In the genomic region with DNA sequence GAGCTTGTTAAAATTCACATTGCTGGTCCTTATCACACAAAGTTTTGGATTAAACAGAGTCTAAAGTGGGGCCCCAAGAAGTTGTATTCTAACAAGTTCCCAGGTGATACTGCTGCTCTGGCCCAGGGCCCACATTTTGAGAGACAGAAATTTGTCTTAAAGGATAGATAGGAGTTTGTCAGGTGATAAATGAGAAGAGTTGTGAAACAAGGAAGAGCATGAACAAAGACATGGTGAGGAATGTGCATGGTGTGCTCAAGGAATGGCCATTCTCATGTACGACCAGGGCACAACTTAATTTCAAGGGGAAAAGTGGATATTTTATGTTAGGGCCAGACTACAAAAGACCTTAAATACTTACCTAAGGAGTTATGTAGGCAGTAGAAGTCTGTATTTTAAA, we compare ENCODE assay signal across 39 cellular contexts.
"Had no signal": no experiment of that assay in that cellular context is flagged by ENCODE, and none has a peak within 500 bp of the region (broad histone marks: within the 10 kb centered on the region; RNA-seq: fewer than 3 reads in every experiment).

No MANE protein-coding gene starts in this region.

- H3K36me3 Mint-ChIP-seq: activated naive CD4-positive, alpha-beta T cell treated with anti-CD3 and anti-CD28 coated beads, Interleukin-2, amount 10 ng/mL, durations not matched to agents 7 days and 5 days; activated naive CD4-positive, alpha-beta T cell treated with anti-CD3 and anti-CD28 coated beads, Interleukin-2, amount 50 U/mL, for 24 hours; activated naive CD4-positive, alpha-beta T cell treated with anti-CD3 and anti-CD28 coated beads, Interleukin-2, amount 50 U/mL, for 72 hours; activated naive CD8-positive, alpha-beta T cell; activated naive CD8-positive, alpha-beta T cell treated with anti-CD3 and anti-CD28 coated beads for 36 hours; activated naive CD8-positive, alpha-beta T cell treated with anti-CD3 and anti-CD28 coated beads, Interleukin-2, amount 10 ng/mL, durations not matched to agents 7 days and 5 days; brain had no signal

- H3K27ac Mint-ChIP-seq: activated naive CD4-positive, alpha-beta T cell treated with anti-CD3 and anti-CD28 coated beads for 36 hours; activated naive CD4-positive, alpha-beta T cell treated with anti-CD3 and anti-CD28 coated beads, Interleukin-2, amount 10 ng/mL, durations not matched to agents 7 days and 5 days; activated naive CD4-positive, alpha-beta T cell treated with anti-CD3 and anti-CD28 coated beads, Interleukin-2, amount 50 U/mL, for 24 hours; activated naive CD4-positive, alpha-beta T cell treated with anti-CD3 and anti-CD28 coated beads, Interleukin-2, amount 50 U/mL, for 72 hours; activated naive CD8-positive, alpha-beta T cell; activated naive CD8-positive, alpha-beta T cell treated with anti-CD3 and anti-CD28 coated beads for 36 hours; activated naive CD8-positive, alpha-beta T cell treated with anti-CD3 and anti-CD28 coated beads, Interleukin-2, amount 10 ng/mL, durations not matched to agents 7 days and 5 days; activated naive CD8-positive, alpha-beta T cell treated with anti-CD3 and anti-CD28 coated beads, Interleukin-2, amount 50 U/mL, for 24 hours; activated T-cell treated with anti-CD3 and anti-CD28 coated beads, Interleukin-2, amount 50 U/mL, for 24 hours; activated T-cell treated with anti-CD3 and anti-CD28 coated beads, Interleukin-2, amount 50 U/mL, for 72 hours; activated T-helper 1 cell treated with anti-CD3 and anti-CD28 coated beads, Interleukin-12 subunit alpha, Interleukin-12 subunit beta, Interleukin-2, Interleukin-4 antibody, amounts not matched to agents 30 ng/mL and 10 ng/mL and 1 ng/mL, durations not matched to agents 14 hours and 24 hours and 36 hours; activated T-helper 17 cell treated with anti-CD3 and anti-CD28 coated beads, Interleukin-2, amount 50 U/mL, for 72 hours; activated T-helper 2 cell treated with anti-CD3 and anti-CD28 coated beads, Interferon-gamma antibody, Interleukin-2, Interleukin-4, amounts not matched to agents 10 μg/mL and 5 μg/mL and 100 μg/mL, durations not matched to agents 14 hours and 24 hours and 36 hours; brain had no signal

- ATAC-seq: activated naive CD4-positive, alpha-beta T cell treated with anti-CD3 and anti-CD28 coated beads, Interleukin-2, amount 50 U/mL, for 72 hours; activated naive CD8-positive, alpha-beta T cell treated with anti-CD3 and anti-CD28 coated beads, Interleukin-2, amount 50 U/mL, for 24 hours; activated T-cell treated with anti-CD3 and anti-CD28 coated beads, Interleukin-2, amount 50 U/mL, for 4 hours; activated T-cell treated with anti-CD3 and anti-CD28 coated beads, Interleukin-2, amount 50 U/mL, for 72 hours; activated T-helper 17 cell treated with anti-CD3 and anti-CD28 coated beads, Interleukin-2, amount 50 U/mL, for 72 hours; body of pancreas had no signal

- DNase-seq: activated effector memory CD4-positive, alpha-beta T cell treated with anti-CD3 and anti-CD28 coated beads, Interleukin-2, amount 50 U/mL, for 16 hours; activated effector memory CD4-positive, alpha-beta T cell treated with Interleukin-2 at 50 U/mL for 16 hours; activated gamma-delta T cell; activated gamma-delta T cell treated with Interleukin-2 at 50 U/mL for 16 hours; activated naive CD4-positive, alpha-beta T cell; activated naive CD4-positive, alpha-beta T cell treated with anti-CD3 and anti-CD28 coated beads for 36 hours; activated naive CD4-positive, alpha-beta T cell treated with anti-CD3 and anti-CD28 coated beads, Interleukin-2, amount 10 ng/mL, durations not matched to agents 7 days and 5 days; activated naive CD4-positive, alpha-beta T cell treated with anti-CD3 and anti-CD28 coated beads, Interleukin-2, amount 50 U/mL, for 16 hours; activated naive CD4-positive, alpha-beta T cell treated with Interleukin-2 at 50 U/mL for 16 hours; activated naive CD8-positive, alpha-beta T cell treated with anti-CD3 and anti-CD28 coated beads for 36 hours; activated naive CD8-positive, alpha-beta T cell treated with anti-CD3 and anti-CD28 coated beads, Interleukin-2, amount 10 ng/mL, durations not matched to agents 7 days and 5 days; activated naive CD8-positive, alpha-beta T cell treated with anti-CD3 and anti-CD28 coated beads, Interleukin-2, amount 50 U/mL, for 24 hours; activated T-cell treated with anti-CD3 and anti-CD28 coated beads, Interleukin-2, amount 50 U/mL, for 24 hours; activated T-cell treated with anti-CD3 and anti-CD28 coated beads, Interleukin-2, amount 50 U/mL, for 4 hours; activated T-cell treated with anti-CD3 and anti-CD28 coated beads, Interleukin-2, amount 50 U/mL, for 48 hours; activated T-cell treated with anti-CD3 and anti-CD28 coated beads, Interleukin-2, amount 50 U/mL, for 72 hours; adrenal gland; amniotic stem cell; amygdala; anterior cingulate cortex; aorta; body of pancreas; brain microvascular endothelial cell; caudate nucleus; central memory CD4-positive, alpha-beta T cell; cerebellar nuclear complex had no signal

- H3K9me3 ChIP-seq: adrenal gland, ascending aorta, body of pancreas, breast epithelium had no signal

- H3K9me3 Mint-ChIP-seq: activated naive CD4-positive, alpha-beta T cell treated with anti-CD3 and anti-CD28 coated beads for 36 hours; activated naive CD4-positive, alpha-beta T cell treated with anti-CD3 and anti-CD28 coated beads, Interleukin-2, amount 10 ng/mL, durations not matched to agents 7 days and 5 days; activated naive CD4-positive, alpha-beta T cell treated with anti-CD3 and anti-CD28 coated beads, Interleukin-2, amount 50 U/mL, for 24 hours; activated naive CD4-positive, alpha-beta T cell treated with anti-CD3 and anti-CD28 coated beads, Interleukin-2, amount 50 U/mL, for 72 hours; activated naive CD8-positive, alpha-beta T cell treated with anti-CD3 and anti-CD28 coated beads for 36 hours; activated naive CD8-positive, alpha-beta T cell treated with anti-CD3 and anti-CD28 coated beads, Interleukin-2, amount 10 ng/mL, durations not matched to agents 7 days and 5 days; activated naive CD8-positive, alpha-beta T cell treated with anti-CD3 and anti-CD28 coated beads, Interleukin-2, amount 50 U/mL, for 24 hours; activated T-cell treated with anti-CD3 and anti-CD28 coated beads, Interleukin-2, amount 50 U/mL, for 24 hours; activated T-cell treated with anti-CD3 and anti-CD28 coated beads, Interleukin-2, amount 50 U/mL, for 4 hours; activated T-cell treated with anti-CD3 and anti-CD28 coated beads, Interleukin-2, amount 50 U/mL, for 72 hours; activated T-helper 1 cell treated with anti-CD3 and anti-CD28 coated beads, Interleukin-12 subunit alpha, Interleukin-12 subunit beta, Interleukin-2, Interleukin-4 antibody, amounts not matched to agents 30 ng/mL and 10 ng/mL and 1 ng/mL, durations not matched to agents 14 hours and 24 hours and 36 hours; activated T-helper 17 cell treated with anti-CD3 and anti-CD28 coated beads, Interleukin-2, amount 50 U/mL, for 72 hours; activated T-helper 2 cell treated with anti-CD3 and anti-CD28 coated beads, Interferon-gamma antibody, Interleukin-2, Interleukin-4, amounts not matched to agents 10 μg/mL and 5 μg/mL and 100 μg/mL, durations not matched to agents 14 hours and 24 hours and 36 hours; central memory CD8-positive, alpha-beta T cell had no signal

- FAIRE-seq: astrocyte, bronchial epithelial cell had no signal

- H3K4me3 ChIP-seq: adrenal gland, ascending aorta, body of pancreas, breast epithelium, cardiac muscle cell had no signal

- H3K4me3 Mint-ChIP-seq: activated naive CD4-positive, alpha-beta T cell treated with anti-CD3 and anti-CD28 coated beads for 36 hours; activated naive CD4-positive, alpha-beta T cell treated with anti-CD3 and anti-CD28 coated beads, Interleukin-2, amount 10 ng/mL, durations not matched to agents 7 days and 5 days; activated naive CD4-positive, alpha-beta T cell treated with anti-CD3 and anti-CD28 coated beads, Interleukin-2, amount 50 U/mL, for 24 hours; activated naive CD8-positive, alpha-beta T cell; activated naive CD8-positive, alpha-beta T cell treated with anti-CD3 and anti-CD28 coated beads for 36 hours; activated naive CD8-positive, alpha-beta T cell treated with anti-CD3 and anti-CD28 coated beads, Interleukin-2, amount 10 ng/mL, durations not matched to agents 7 days and 5 days; activated naive CD8-positive, alpha-beta T cell treated with anti-CD3 and anti-CD28 coated beads, Interleukin-2, amount 50 U/mL, for 24 hours; activated T-cell treated with anti-CD3 and anti-CD28 coated beads, Interleukin-2, amount 50 U/mL, for 24 hours; activated T-cell treated with anti-CD3 and anti-CD28 coated beads, Interleukin-2, amount 50 U/mL, for 4 hours; activated T-cell treated with anti-CD3 and anti-CD28 coated beads, Interleukin-2, amount 50 U/mL, for 72 hours; activated T-helper 1 cell treated with anti-CD3 and anti-CD28 coated beads, Interleukin-12 subunit alpha, Interleukin-12 subunit beta, Interleukin-2, Interleukin-4 antibody, amounts not matched to agents 30 ng/mL and 10 ng/mL and 1 ng/mL, durations not matched to agents 14 hours and 24 hours and 36 hours; activated T-helper 17 cell treated with anti-CD3 and anti-CD28 coated beads, Interleukin-2, amount 50 U/mL, for 72 hours; brain; central memory CD8-positive, alpha-beta T cell had no signal

- H3K4me1 ChIP-seq: body of pancreas, breast epithelium had no signal

- H3K4me1 Mint-ChIP-seq: activated naive CD4-positive, alpha-beta T cell treated with anti-CD3 and anti-CD28 coated beads, Interleukin-2, amount 10 ng/mL, durations not matched to agents 7 days and 5 days; activated naive CD4-positive, alpha-beta T cell treated with anti-CD3 and anti-CD28 coated beads, Interleukin-2, amount 50 U/mL, for 24 hours; activated naive CD8-positive, alpha-beta T cell treated with anti-CD3 and anti-CD28 coated beads for 36 hours; activated naive CD8-positive, alpha-beta T cell treated with anti-CD3 and anti-CD28 coated beads, Interleukin-2, amount 10 ng/mL, durations not matched to agents 7 days and 5 days; activated naive CD8-positive, alpha-beta T cell treated with anti-CD3 and anti-CD28 coated beads, Interleukin-2, amount 50 U/mL, for 24 hours; activated T-helper 17 cell treated with anti-CD3 and anti-CD28 coated beads, Interleukin-2, amount 50 U/mL, for 72 hours; central memory CD8-positive, alpha-beta T cell had no signal

- H3K27me3 ChIP-seq: adrenal gland, ascending aorta, body of pancreas, brain microvascular endothelial cell, breast epithelium, cardiac muscle cell had no signal

- H3K36me3 ChIP-seq: adrenal gland, ascending aorta, brain microvascular endothelial cell, breast epithelium, cardiac muscle cell had no signal

- H3K27ac ChIP-seq: adrenal gland, ascending aorta, body of pancreas, brain microvascular endothelial cell, breast epithelium, cardiac muscle cell had no signal
